ENCODE assay signal across 14 cellular contexts in the genomic region with DNA sequence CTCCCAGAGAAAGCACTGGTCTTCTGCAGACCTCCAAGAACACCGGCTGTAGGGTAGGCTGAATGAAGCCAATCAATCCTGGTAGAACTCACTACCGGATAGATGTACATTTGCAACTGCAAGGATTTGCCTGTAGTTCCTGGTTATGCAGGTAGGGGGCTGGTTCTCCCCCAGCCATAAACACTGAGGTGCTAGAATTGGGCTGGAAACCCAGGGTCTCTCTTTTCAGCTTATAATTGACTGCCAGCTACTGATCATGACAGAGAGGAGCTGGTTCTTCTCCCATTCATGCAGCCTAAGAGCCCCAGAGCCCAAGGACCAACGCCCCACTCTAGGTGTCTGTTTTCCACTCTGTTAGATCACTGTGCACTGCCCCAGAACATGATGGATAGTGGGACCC. TPM values are rescaled to one million over a fixed set of nuclear protein-coding genes. Genes with fewer than 3 reads are reported as not detected.
DNase-seq lines count a peak whose midpoint lies in the region; ATAC-seq, FAIRE-seq and TF ChIP-seq lines count a peak whose summit lies in the region.
"Had no signal": no experiment of that assay in that cellular context is flagged by ENCODE, and none has a peak within 500 bp of the region (broad histone marks: within the 10 kb centered on the region; RNA-seq: fewer than 3 reads in every experiment).

No MANE protein-coding gene starts in this region.

- no peak overlapping the region for H3K4me3 Mint-ChIP-seq in activated CD8-positive, alpha-beta T cell treated with anti-CD3 and anti-CD28 coated beads for 36 hours
- H3K4me3 Mint-ChIP-seq in activated CD8-positive, alpha-beta T cell treated with anti-CD3 and anti-CD28 coated beads, Interleukin-2, amount 10 ng/mL, durations not matched to agents 7 days and 5 days = no peak overlapping the region
- H3K4me3 Mint-ChIP-seq in stimulated activated effector memory CD8-positive, alpha-beta T cell treated with anti-CD3 and anti-CD28 coated beads, Interleukin-12 subunit alpha, Interleukin-12 subunit beta, amount 100 ng/mL, for 72 hours = no peak overlapping the region
- H3K4me3 Mint-ChIP-seq: activated naive CD8-positive, alpha-beta T cell treated with anti-CD3 and anti-CD28 coated beads for 36 hours had no signal

- no peak overlapping the region for H2BK120ac ChIP-seq in trophoblast cell (ENCODE audit: insufficient read depth, low read length, poor library complexity)

- no peaks in the 10 kb centered on the region for H3K4me1 ChIP-seq in trophoblast cell (ENCODE audit: control insufficient read depth in 1 of 2, insufficient read depth in 2 of 2, low read length in 2 of 2)

- H3K27me3 Mint-ChIP-seq in activated CD8-positive, alpha-beta T cell treated with anti-CD3 and anti-CD28 coated beads for 36 hours = peaks cover 3% of the 10 kb centered on the region
- no peaks in the 10 kb centered on the region for H3K27me3 Mint-ChIP-seq in activated CD8-positive, alpha-beta T cell treated with anti-CD3 and anti-CD28 coated beads, Interleukin-2, amount 10 ng/mL, durations not matched to agents 7 days and 5 days (ENCODE audit: low read depth)

- no peak overlapping the region for H2BK12ac ChIP-seq in trophoblast cell (ENCODE audit: low read length)

- H3K23ac ChIP-seq in trophoblast cell (ENCODE audit: low read length) = no peak overlapping the region

- peak overlapping the region; percentile 10 for H3K4ac ChIP-seq in trophoblast cell (ENCODE audit: low read depth, low read length)

- no peak for ATAC-seq in activated CD8-positive, alpha-beta T cell treated with anti-CD3 and anti-CD28 coated beads for 36 hours
- ATAC-seq in activated CD8-positive, alpha-beta T cell treated with anti-CD3 and anti-CD28 coated beads, Interleukin-2, amount 10 ng/mL, durations not matched to agents 7 days and 5 days = no peak
- peak; percentile 56 for ATAC-seq in HG03175 (IDR thresholded peaks at IDR 0.05; ENCODE audit: unreplicated experiment)
- no peak for ATAC-seq in stimulated activated effector memory CD8-positive, alpha-beta T cell treated with anti-CD3 and anti-CD28 coated beads, Interleukin-12 subunit alpha, Interleukin-12 subunit beta, amount 100 ng/mL, for 72 hours

- TF ChIP-seq CTCF in activated CD8-positive, alpha-beta T cell treated with anti-CD3 and anti-CD28 coated beads for 36 hours (IDR thresholded peaks at IDR 0.05) = peak; percentile 40
- TF ChIP-seq CTCF in bronchial epithelial cell (IDR thresholded peaks at IDR 0.05; ENCODE audit: insufficient read depth, low read length, severe bottlenecking) = peak; percentile 24

- no peak overlapping the region for H3K4me3 ChIP-seq in bronchial epithelial cell (ENCODE audit: low read depth, low read length)
- no peak overlapping the region for H3K4me3 ChIP-seq in trophoblast cell (ENCODE audit: low read depth, low read length)

- H4K91ac ChIP-seq in trophoblast cell (ENCODE audit: low read depth, low read length) = no peak overlapping the region

- no peaks in the 10 kb centered on the region for H3K79me1 ChIP-seq in trophoblast cell (ENCODE audit: low read length)

- H3K18ac ChIP-seq in trophoblast cell (ENCODE audit: low read length) = no peak overlapping the region

- no peaks in the 10 kb centered on the region for H3K9me3 Mint-ChIP-seq in activated CD8-positive, alpha-beta T cell treated with anti-CD3 and anti-CD28 coated beads for 36 hours
- no peaks in the 10 kb centered on the region for H3K9me3 Mint-ChIP-seq in activated CD8-positive, alpha-beta T cell treated with anti-CD3 and anti-CD28 coated beads, Interleukin-2, amount 10 ng/mL, durations not matched to agents 7 days and 5 days (ENCODE audit: insufficient read depth)
- H3K9me3 Mint-ChIP-seq in stimulated activated effector memory CD8-positive, alpha-beta T cell treated with anti-CD3 and anti-CD28 coated beads, Interleukin-12 subunit alpha, Interleukin-12 subunit beta, amount 100 ng/mL, for 72 hours = no peaks in the 10 kb centered on the region

- no peaks in the 10 kb centered on the region for H3K27me3 ChIP-seq in bronchial epithelial cell (ENCODE audit: control insufficient read depth, insufficient read depth, low read length)
- H3K27me3 ChIP-seq in trophoblast cell (ENCODE audit: insufficient read depth, low read length) = no peaks in the 10 kb centered on the region

- no CpG with 5 or more reads among the region's 3 CpGs for WGBS in trophoblast cell (ENCODE audit: extremely low coverage, insufficient coverage, insufficient read length)

- CTCF ChIA-PET in activated CD8-positive, alpha-beta T cell treated with anti-CD3 and anti-CD28 coated beads for 36 hours (lab: Charles Lee) = interaction anchor here (1.2 to 1.3 kb wide), 2 partner anchors 11 to 49 kb away, joined by 3 read pairs; no protein-coding TSS in a partner anchor
- CTCF ChIA-PET in activated CD8-positive, alpha-beta T cell treated with anti-CD3 and anti-CD28 coated beads, Interleukin-2, amount 10 ng/mL, durations not matched to agents 7 days and 5 days (lab: Charles Lee) = interaction anchor here (0.9 kb wide), 1 partner anchor 45 kb away, joined by 3 read pairs; no protein-coding TSS in a partner anchor

- H3K9ac ChIP-seq in trophoblast cell (ENCODE audit: low read length) = no peak overlapping the region

- H3K4me1 Mint-ChIP-seq in activated CD8-positive, alpha-beta T cell treated with anti-CD3 and anti-CD28 coated beads for 36 hours (ENCODE audit: low read depth) = no peaks in the 10 kb centered on the region
- no peaks in the 10 kb centered on the region for H3K4me1 Mint-ChIP-seq in activated CD8-positive, alpha-beta T cell treated with anti-CD3 and anti-CD28 coated beads, Interleukin-2, amount 10 ng/mL, durations not matched to agents 7 days and 5 days (ENCODE audit: low read depth)
- H3K4me1 Mint-ChIP-seq in stimulated activated effector memory CD8-positive, alpha-beta T cell treated with anti-CD3 and anti-CD28 coated beads, Interleukin-12 subunit alpha, Interleukin-12 subunit beta, amount 100 ng/mL, for 72 hours = no peaks in the 10 kb centered on the region
- H3K4me1 Mint-ChIP-seq: activated naive CD8-positive, alpha-beta T cell treated with anti-CD3 and anti-CD28 coated beads for 36 hours had no signal

- no peak overlapping the region for H3K27ac Mint-ChIP-seq in activated CD8-positive, alpha-beta T cell treated with anti-CD3 and anti-CD28 coated beads for 36 hours
- no peak overlapping the region for H3K27ac Mint-ChIP-seq in activated CD8-positive, alpha-beta T cell treated with anti-CD3 and anti-CD28 coated beads, Interleukin-2, amount 10 ng/mL, durations not matched to agents 7 days and 5 days
- no peak overlapping the region for H3K27ac Mint-ChIP-seq in stimulated activated effector memory CD8-positive, alpha-beta T cell treated with anti-CD3 and anti-CD28 coated beads, Interleukin-12 subunit alpha, Interleukin-12 subunit beta, amount 100 ng/mL, for 72 hours
- H3K27ac Mint-ChIP-seq: activated naive CD8-positive, alpha-beta T cell treated with anti-CD3 and anti-CD28 coated beads for 36 hours had no signal

- H4K12ac ChIP-seq in trophoblast cell (ENCODE audit: low read depth, low read length) = no peak overlapping the region

- no peak overlapping the region for H3K27ac ChIP-seq in trophoblast cell (ENCODE audit: low read depth, low read length)

- FAIRE-seq in bronchial epithelial cell (lab: Jason Lieb, UNC) = no peak
- FAIRE-seq: endometrium had no signal

- H3K36me3 Mint-ChIP-seq in activated CD8-positive, alpha-beta T cell treated with anti-CD3 and anti-CD28 coated beads for 36 hours (ENCODE audit: low read depth) = no peaks in the 10 kb centered on the region
- H3K36me3 Mint-ChIP-seq in activated CD8-positive, alpha-beta T cell treated with anti-CD3 and anti-CD28 coated beads, Interleukin-2, amount 10 ng/mL, durations not matched to agents 7 days and 5 days (ENCODE audit: low read depth) = no peaks in the 10 kb centered on the region
- H3K36me3 Mint-ChIP-seq in stimulated activated effector memory CD8-positive, alpha-beta T cell treated with anti-CD3 and anti-CD28 coated beads, Interleukin-12 subunit alpha, Interleukin-12 subunit beta, amount 100 ng/mL, for 72 hours = no peaks in the 10 kb centered on the region
- H3K36me3 Mint-ChIP-seq: activated naive CD8-positive, alpha-beta T cell treated with anti-CD3 and anti-CD28 coated beads for 36 hours had no signal

- H3K79me2 ChIP-seq in trophoblast cell (ENCODE audit: control insufficient read depth, insufficient read depth, low read length, poor library complexity) = no peaks in the 10 kb centered on the region

- no peak overlapping the region for H3K14ac ChIP-seq in trophoblast cell (ENCODE audit: low read length)

- H3K36me3 ChIP-seq in bronchial epithelial cell (ENCODE audit: control insufficient read depth, insufficient read depth, low read length) (no peaks in the 10 kb centered on the region), trophoblast cell (ENCODE audit: control insufficient read depth in 1 of 2, insufficient read depth in 2 of 2, low read length in 2 of 2) (no peaks in the 10 kb centered on the region)

- H2AK5ac ChIP-seq in trophoblast cell (ENCODE audit: low read length) = no peak overlapping the region

- no peak overlapping the region for H4K8ac ChIP-seq in trophoblast cell (ENCODE audit: low read depth, low read length)

- POLR2A ChIA-PET in activated CD8-positive, alpha-beta T cell treated with anti-CD3 and anti-CD28 coated beads for 36 hours (lab: Charles Lee) = no interaction called here
- POLR2A ChIA-PET in activated CD8-positive, alpha-beta T cell treated with anti-CD3 and anti-CD28 coated beads, Interleukin-2, amount 10 ng/mL, durations not matched to agents 7 days and 5 days (lab: Charles Lee) = no interaction called here

- H3K9me3 ChIP-seq in trophoblast cell (ENCODE audit: insufficient read depth, low read depth, low read length) = no peaks in the 10 kb centered on the region

- no peak overlapping the region for H2AFZ ChIP-seq in trophoblast cell (ENCODE audit: insufficient read depth, low read length, poor library complexity)

- intact Hi-C loops in activated CD8-positive, alpha-beta T cell treated with anti-CD3 and anti-CD28 coated beads for 36 hours (cut with micrococcal nuclease) = no loop called here

- no peak overlapping the region for H2BK5ac ChIP-seq in trophoblast cell (ENCODE audit: low read depth, low read length, poor library complexity)

- H3K4me2 ChIP-seq in trophoblast cell (ENCODE audit: low read length) = no peak overlapping the region

- no peak for DNase-seq in activated CD8-positive, alpha-beta T cell treated with anti-CD3 and anti-CD28 coated beads for 36 hours
- DNase-seq in activated CD8-positive, alpha-beta T cell treated with anti-CD3 and anti-CD28 coated beads, Interleukin-2, amount 10 ng/mL, durations not matched to agents 7 days and 5 days = no peak
- no peak for DNase-seq in bronchial epithelial cell (ENCODE audit: low read depth)
- peak in 1 of 2 donors; percentile 27 for DNase-seq in trophoblast cell
- no peak for DNase-seq in stimulated activated effector memory CD8-positive, alpha-beta T cell treated with anti-CD3 and anti-CD28 coated beads, Interleukin-12 subunit alpha, Interleukin-12 subunit beta, amount 100 ng/mL, for 72 hours (ENCODE audit: low spot score in 2 of 2)
- no peak for DNase-seq in NCI-H1105 treated with DMSO at 0.1 percent for 48 hours (lab: John Stamatoyannopoulos, UW)
- no peak for DNase-seq in DMS114 treated with DMSO at 0.1 percent for 48 hours (lab: John Stamatoyannopoulos, UW; ENCODE audit: unreplicated experiment)
- DNase-seq: activated naive CD8-positive, alpha-beta T cell treated with anti-CD3 and anti-CD28 coated beads for 36 hours; KBM-7; kidney glomerular epithelial cell; posterior cingulate gyrus; stimulated activated CD4-positive, alpha-beta T cell treated with anti-CD3 and anti-CD28 coated beads, Interleukin-4, amount 100 ng/mL, for 1 hour had no signal

RNA-seq across cellular contexts. Expression of gene MTARC2, which starts 21.5 kb away (rescaled TPM):
- total RNA-seq in activated CD8-positive, alpha-beta T cell treated with anti-CD3 and anti-CD28 coated beads for 36 hours = not detected
- not detected for total RNA-seq in activated CD8-positive, alpha-beta T cell treated with anti-CD3 and anti-CD28 coated beads, Interleukin-2, amount 10 ng/mL, durations not matched to agents 7 days and 5 days
- total RNA-seq in bronchial epithelial cell = 1.7 and 2.6 TPM in 2 replicates
- 5.5 and 5.6 TPM in 2 replicates for polyA plus RNA-seq in trophoblast cell (2013)
- total RNA-seq: activated naive CD8-positive, alpha-beta T cell treated with anti-CD3 and anti-CD28 coated beads for 36 hours had no signal

RNA-seq across cellular contexts. Expression of gene C1orf115, which starts 36.5 kb away (rescaled TPM):
- total RNA-seq in activated CD8-positive, alpha-beta T cell treated with anti-CD3 and anti-CD28 coated beads for 36 hours = under 1 TPM; 0.07 to 0.13 TPM
- total RNA-seq in activated CD8-positive, alpha-beta T cell treated with anti-CD3 and anti-CD28 coated beads, Interleukin-2, amount 10 ng/mL, durations not matched to agents 7 days and 5 days = under 1 TPM; 0.08 to 0.10 TPM
- 1.3 and 2.8 TPM in 2 replicates for total RNA-seq in bronchial epithelial cell
- 37.0 and 40.6 TPM in 2 replicates for polyA plus RNA-seq in trophoblast cell (2013)
